In the genomic region with DNA sequence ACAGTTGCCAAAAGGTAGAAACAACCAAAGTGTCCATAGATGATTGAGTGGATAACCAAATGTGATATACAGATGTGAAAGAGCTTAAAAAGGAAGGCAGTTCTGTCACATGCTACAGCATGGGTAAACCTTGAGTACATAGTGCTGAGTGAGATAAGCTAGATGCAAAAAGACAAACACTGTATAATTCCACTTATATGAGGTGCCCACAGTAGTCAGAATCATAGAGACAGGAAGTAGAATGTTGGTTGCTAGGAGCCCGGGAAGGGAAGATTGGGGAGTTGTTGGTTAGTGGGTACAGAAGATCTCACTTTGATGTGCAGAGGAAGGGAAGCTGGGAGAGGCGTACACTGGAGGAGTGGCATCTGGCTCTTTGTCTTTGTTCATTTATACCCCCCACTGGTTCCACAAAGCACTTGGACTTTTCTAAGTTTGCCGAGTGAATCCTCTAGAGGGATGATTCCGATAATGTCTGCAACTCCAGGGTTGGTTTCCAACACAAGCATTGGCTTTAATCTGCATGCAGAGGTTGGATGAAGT, we compare ENCODE assay signal across 8 cellular contexts. TPM values are rescaled to one million over a fixed set of nuclear protein-coding genes. Genes with fewer than 3 reads are reported as not detected.
DNase-seq lines count a peak whose midpoint lies in the region; ATAC-seq, FAIRE-seq and TF ChIP-seq lines count a peak whose summit lies in the region.

No MANE protein-coding gene starts in this region.

- ATAC-seq in A549, result peak; percentile 17 to 36; a peak in 5 of 6 replicates
- ATAC-seq in GM18861 (IDR thresholded peaks at IDR 0.05; ENCODE audit: unreplicated experiment), result peak; percentile 48
- ATAC-seq in HG03378 (IDR thresholded peaks at IDR 0.05; ENCODE audit: unreplicated experiment), result peak; percentile 61
- ATAC-seq in lower lobe of right lung, result peak in 1 of 2 donors; percentile 6
- no peak for ATAC-seq in GM18520 (IDR thresholded peaks at IDR 0.05; ENCODE audit: unreplicated experiment)

- no peaks in the 10 kb centered on the region for H3K9me3 Mint-ChIP-seq in activated naive CD8-positive, alpha-beta T cell (ENCODE audit: low read depth)

- CTCF ChIA-PET in A549 (lab: Yijun Ruan, JAX), result interaction anchor here (1.0 to 5.0 kb wide), 4 partner anchors 11 to 49 kb away, joined by 3 to 30 read pairs (median 15); no protein-coding TSS in a partner anchor

- peak overlapping the region; percentile 90 to 100 for H3K27ac ChIP-seq in A549
- peak overlapping the region; percentile 59 for H3K27ac ChIP-seq in lower lobe of right lung

- no peak overlapping the region for H3K4me3 ChIP-seq in A549
- no peak overlapping the region for H3K4me3 ChIP-seq in lower lobe of right lung

- intact Hi-C loops in lower lobe of right lung (cut with DNase I), result no loop called here

- TF ChIP-seq RAD21 in A549 (conservative IDR thresholded peaks at IDR 0.05 in 1 of 2, IDR thresholded peaks at IDR 0.05 in 1 of 2), result no peak

- WGBS in A549 (ENCODE audit: missing lambda C conversion rate), result 30% methylated on average over 4 of the region's 4 CpGs

- peak overlapping the region; percentile 90 for H3K27ac Mint-ChIP-seq in activated naive CD8-positive, alpha-beta T cell

- POLR2A ChIA-PET in A549 (lab: Yijun Ruan, JAX), result interaction anchor here (0.8 to 1.2 kb wide), 2 partner anchors 19 to 40 kb away, joined by 3 read pairs; no protein-coding TSS in a partner anchor

- H3K27me3 ChIP-seq in lower lobe of right lung (ENCODE audit: low read depth), result no peaks in the 10 kb centered on the region

- DNase-seq in A549 (ENCODE audit: low read depth in 1 of 2, low spot score in 1 of 2), result peak in 1 of 2 experiments; percentile 51
- DNase-seq in lower lobe of right lung, result no peak
- no peak for DNase-seq in GM10266 (ENCODE audit: extremely low spot score)
- no peak for DNase-seq in KG1 (lab: John Stamatoyannopoulos, UW)

- TF ChIP-seq CTCF in A549 (IDR thresholded peaks at IDR 0.05), result no peak
- no peak for TF ChIP-seq CTCF in lower lobe of right lung (IDR thresholded peaks at IDR 0.05)
- no peak for TF ChIP-seq CTCF in GM10266 (IDR thresholded peaks at IDR 0.05; ENCODE audit: control insufficient read depth, insufficient read depth, low read depth, missing control alignments)

- no peaks in the 10 kb centered on the region for H3K9me3 ChIP-seq in A549
- no peaks in the 10 kb centered on the region for H3K9me3 ChIP-seq in lower lobe of right lung

- TF ChIP-seq EP300 in A549 (IDR thresholded peaks at IDR 0.05), result no peak

- no peak for FAIRE-seq in A549 (lab: Jason Lieb, UNC)

- H3K4me1 Mint-ChIP-seq in activated naive CD8-positive, alpha-beta T cell (ENCODE audit: low read depth), result peaks cover 98% of the 10 kb centered on the region

- H3K4me3 Mint-ChIP-seq in activated naive CD8-positive, alpha-beta T cell, result peak overlapping the region; percentile 55

- peaks cover 50% of the 10 kb centered on the region for H3K36me3 Mint-ChIP-seq in activated naive CD8-positive, alpha-beta T cell

- H3K36me3 ChIP-seq in lower lobe of right lung, result peaks cover 37% of the 10 kb centered on the region

- no peak for TF ChIP-seq POLR2A in A549 (IDR thresholded peaks at IDR 0.05; ENCODE audit: low read length)

- H3K4me1 ChIP-seq in A549 (peaks cover 99% of the 10 kb centered on the region), lower lobe of right lung (peaks cover 98% of the 10 kb centered on the region)

- H3K27me3 Mint-ChIP-seq in activated naive CD8-positive, alpha-beta T cell, result no peaks in the 10 kb centered on the region

- H3K4me2 ChIP-seq in A549, result peak overlapping the region; percentile 55

TF ChIP-seq in A549, 52 proteins besides CTCF, POLR2A, EP300 and RAD21:
- TF ChIP-seq, protein P1, sequence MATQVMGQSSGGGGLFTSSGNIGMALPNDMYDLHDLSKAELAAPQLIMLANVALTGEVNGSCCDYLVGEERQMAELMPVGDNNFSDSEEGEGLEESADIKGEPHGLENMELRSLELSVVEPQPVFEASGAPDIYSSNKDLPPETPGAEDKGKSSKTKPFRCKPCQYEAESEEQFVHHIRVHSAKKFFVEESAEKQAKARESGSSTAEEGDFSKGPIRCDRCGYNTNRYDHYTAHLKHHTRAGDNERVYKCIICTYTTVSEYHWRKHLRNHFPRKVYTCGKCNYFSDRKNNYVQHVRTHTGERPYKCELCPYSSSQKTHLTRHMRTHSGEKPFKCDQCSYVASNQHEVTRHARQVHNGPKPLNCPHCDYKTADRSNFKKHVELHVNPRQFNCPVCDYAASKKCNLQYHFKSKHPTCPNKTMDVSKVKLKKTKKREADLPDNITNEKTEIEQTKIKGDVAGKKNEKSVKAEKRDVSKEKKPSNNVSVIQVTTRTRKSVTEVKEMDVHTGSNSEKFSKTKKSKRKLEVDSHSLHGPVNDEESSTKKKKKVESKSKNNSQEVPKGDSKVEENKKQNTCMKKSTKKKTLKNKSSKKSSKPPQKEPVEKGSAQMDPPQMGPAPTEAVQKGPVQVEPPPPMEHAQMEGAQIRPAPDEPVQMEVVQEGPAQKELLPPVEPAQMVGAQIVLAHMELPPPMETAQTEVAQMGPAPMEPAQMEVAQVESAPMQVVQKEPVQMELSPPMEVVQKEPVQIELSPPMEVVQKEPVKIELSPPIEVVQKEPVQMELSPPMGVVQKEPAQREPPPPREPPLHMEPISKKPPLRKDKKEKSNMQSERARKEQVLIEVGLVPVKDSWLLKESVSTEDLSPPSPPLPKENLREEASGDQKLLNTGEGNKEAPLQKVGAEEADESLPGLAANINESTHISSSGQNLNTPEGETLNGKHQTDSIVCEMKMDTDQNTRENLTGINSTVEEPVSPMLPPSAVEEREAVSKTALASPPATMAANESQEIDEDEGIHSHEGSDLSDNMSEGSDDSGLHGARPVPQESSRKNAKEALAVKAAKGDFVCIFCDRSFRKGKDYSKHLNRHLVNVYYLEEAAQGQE (IDR thresholded peaks at IDR 0.05), result no peak
- no peak for TF ChIP-seq FOSL2 (IDR thresholded peaks at IDR 0.05)
- peak; percentile 13; the same call in 1 of the 2 replicates for TF ChIP-seq FOSL2 (CRISPR knock-in tag; IDR thresholded peaks at IDR 0.05)
- TF ChIP-seq SREBF2 (IDR thresholded peaks at IDR 0.05), result no peak

RNA-seq across cellular contexts. Expression of a gene that starts 39.4 kb away (rescaled TPM):
- polyA plus RNA-seq in A549 (2011; rRNA removed) (87.0 and 97.1 TPM in 2 replicates), A549 (2017; fragmentation: RNase III; extraction: RNeasy Plus Mini Kit Qiagen cat#74134 plus additional on column Dnase treatment) (101 to 124 TPM (median 121 TPM) in 3 replicates)
- 119 and 152 TPM in 2 replicates for polyA plus RNA-seq in A549 (2012; cell fraction: cytosol; rRNA removed)
- polyA plus RNA-seq in A549 (2012; cell fraction: nucleus; rRNA removed), result 147 and 164 TPM in 2 replicates
- polyA minus RNA-seq in A549 (2011; rRNA and poly(A)+ RNA removed), result 68.4 and 91.9 TPM in 2 replicates
- total RNA-seq in lower lobe of right lung, result 169 TPM

RNA-seq across cellular contexts. Expression of a gene that starts 44.1 kb away (rescaled TPM):
- polyA plus RNA-seq in A549 (2011; rRNA removed), result 0.01 and 0.04 TPM in 2 replicates
- 0.01 TPM in 1 of 2 replicates, not detected in the other for polyA plus RNA-seq in A549 (2012; cell fraction: cytosol; rRNA removed)
- 0.02 and 0.04 TPM in 2 replicates for polyA plus RNA-seq in A549 (2012; cell fraction: nucleus; rRNA removed)
- 0.03 to 0.12 TPM (median 0.03 TPM) in 3 replicates for polyA plus RNA-seq in A549 (2017; fragmentation: RNase III; extraction: RNeasy Plus Mini Kit Qiagen cat#74134 plus additional on column Dnase treatment)
- 0.10 and 0.25 TPM in 2 replicates for polyA minus RNA-seq in A549 (2011; rRNA and poly(A)+ RNA removed)
- total RNA-seq in lower lobe of right lung, result 1.4 TPM
